Comparison of ENCODE assay signal across 1 cellular context in genomic region chr6:27871919-27872633, GRCh38.
TF ChIP-seq lines count a peak whose summit lies in the region.

No MANE protein-coding gene starts in this region.

TF ChIP-seq in WTC11, 78 proteins besides CTCF, POLR2A, EP300 and RAD21 (continued from another document and continues in another):
- no peak for TF ChIP-seq ZMAT4 (CRISPR knock-in tag; IDR thresholded peaks at IDR 0.05)
- TF ChIP-seq SMAD3 (CRISPR knock-in tag; IDR thresholded peaks at IDR 0.05; ENCODE audit: borderline replicate concordance): no peak
- no peak for TF ChIP-seq ZSCAN18 (CRISPR knock-in tag; IDR thresholded peaks at IDR 0.05)
- 0 out of 2 replicates have a peak, but pooled peaks have one; percentile 38 for TF ChIP-seq IRF1 (CRISPR knock-in tag; IDR thresholded peaks at IDR 0.05)
- peak; percentile 78; the same call in 1 of the 2 replicates for TF ChIP-seq ZNF416 (CRISPR knock-in tag; IDR thresholded peaks at IDR 0.05)
- 0 out of 2 replicates have a peak, but pooled peaks have one; percentile 18 for TF ChIP-seq MLX (CRISPR knock-in tag; IDR thresholded peaks at IDR 0.05)
- TF ChIP-seq FOXP1 (CRISPR knock-in tag; IDR thresholded peaks at IDR 0.05; ENCODE audit: borderline replicate concordance): peak; percentile 91
- TF ChIP-seq RELA (CRISPR knock-in tag; IDR thresholded peaks at IDR 0.05; ENCODE audit: borderline replicate concordance): peak; percentile 95; the same call in 1 of the 2 replicates
- TF ChIP-seq USF2 (CRISPR knock-in tag; IDR thresholded peaks at IDR 0.05): no peak
- 0 out of 2 replicates have a peak, but pooled peaks have one; percentile 66 for TF ChIP-seq ZNF281 (CRISPR knock-in tag; IDR thresholded peaks at IDR 0.05)
- TF ChIP-seq PREB (CRISPR knock-in tag; IDR thresholded peaks at IDR 0.05; ENCODE audit: borderline replicate concordance): no peak; the same call in 1 of the 2 replicates
- TF ChIP-seq OVOL2 (CRISPR knock-in tag; IDR thresholded peaks at IDR 0.05; ENCODE audit: borderline replicate concordance): no peak
- peak; percentile 53; the same call in 1 of the 2 replicates for TF ChIP-seq FOXK1 (CRISPR knock-in tag; IDR thresholded peaks at IDR 0.05)
- TF ChIP-seq MXD4 (CRISPR knock-in tag; IDR thresholded peaks at IDR 0.05; ENCODE audit: borderline replicate concordance): no peak
- TF ChIP-seq ESRRA (CRISPR knock-in tag; IDR thresholded peaks at IDR 0.05; ENCODE audit: borderline replicate concordance): peak; percentile 87
- TF ChIP-seq ZNF317 (CRISPR knock-in tag; IDR thresholded peaks at IDR 0.05; ENCODE audit: borderline replicate concordance, low read depth): no peak
- no peak; the same call in 1 of the 2 replicates for TF ChIP-seq E2F1 (CRISPR knock-in tag; IDR thresholded peaks at IDR 0.05)
- peak; percentile 68 for TF ChIP-seq ZBTB43 (CRISPR knock-in tag; IDR thresholded peaks at IDR 0.05)
- TF ChIP-seq SP1 (CRISPR knock-in tag; conservative IDR thresholded peaks at IDR 0.05): peak; percentile 51; the same call in 1 of the 2 replicates
- TF ChIP-seq IRF2 (CRISPR knock-in tag; IDR thresholded peaks at IDR 0.05; ENCODE audit: borderline replicate concordance, low read depth): no peak
- no peak for TF ChIP-seq ZBTB21 (CRISPR knock-in tag; IDR thresholded peaks at IDR 0.05; ENCODE audit: borderline replicate concordance)
- TF ChIP-seq ATF1 (CRISPR knock-in tag; IDR thresholded peaks at IDR 0.05): no peak
- no peak for TF ChIP-seq FOXJ3 (CRISPR knock-in tag; IDR thresholded peaks at IDR 0.05; ENCODE audit: borderline replicate concordance)
- no peak; the same call in 1 of the 2 replicates for TF ChIP-seq NR1H2 (CRISPR knock-in tag; IDR thresholded peaks at IDR 0.05)
- no peak for TF ChIP-seq TP53 (CRISPR knock-in tag; IDR thresholded peaks at IDR 0.05)
- TF ChIP-seq MYBL2 (CRISPR knock-in tag; IDR thresholded peaks at IDR 0.05): peak; percentile 44; the same call in 1 of the 2 replicates
- TF ChIP-seq TEAD4 (CRISPR knock-in tag; IDR thresholded peaks at IDR 0.05): peak; percentile 27; the same call in 1 of the 2 replicates
- peak; percentile 48; the same call in 1 of the 2 replicates for TF ChIP-seq FOXP4 (CRISPR knock-in tag; IDR thresholded peaks at IDR 0.05)
- no peak for TF ChIP-seq ZNF512 (CRISPR knock-in tag; IDR thresholded peaks at IDR 0.05; ENCODE audit: borderline replicate concordance)
- peak; percentile 88; the same call in 1 of the 2 replicates for TF ChIP-seq ARID4B (CRISPR knock-in tag; IDR thresholded peaks at IDR 0.05; ENCODE audit: borderline replicate concordance)
- TF ChIP-seq CBFB (CRISPR knock-in tag; IDR thresholded peaks at IDR 0.05; ENCODE audit: low read depth): no peak
- TF ChIP-seq GRHL2 (CRISPR knock-in tag; IDR thresholded peaks at IDR 0.05; ENCODE audit: insufficient replicate concordance, severe bottlenecking): no peak
- TF ChIP-seq E2F5 (CRISPR knock-in tag; IDR thresholded peaks at IDR 0.05): peak; percentile 49; the same call in 1 of the 2 replicates
